Comparison of ENCODE assay signal across 1 cellular context in genomic region chr20:62853304-62853703, GRCh38. TPM values are rescaled to one million over a fixed set of nuclear protein-coding genes. Genes with fewer than 3 reads are reported as not detected.
"Had no signal": no experiment of that assay in that cellular context is flagged by ENCODE, and none has a peak within 500 bp of the region (broad histone marks: within the 10 kb centered on the region; RNA-seq: fewer than 3 reads in every experiment).

No MANE protein-coding gene starts in this region.

RNA-seq across cellular contexts. Expression of gene COL9A3, which starts 36.5 kb away (rescaled TPM):
- polyA plus RNA-seq: naive thymus-derived CD4-positive, alpha-beta T cell had no signal
